ENCODE assay signal across 15 cellular contexts in genomic region chr18:57715671-57716070, GRCh38.
"Had no signal": no experiment of that assay in that cellular context is flagged by ENCODE, and none has a peak within 500 bp of the region (broad histone marks: within the 10 kb centered on the region; RNA-seq: fewer than 3 reads in every experiment).

No MANE protein-coding gene starts in this region.

- ATAC-seq: right cardiac atrium; stimulated activated naive CD8-positive, alpha-beta T cell treated with anti-CD3 and anti-CD28 coated beads, Interleukin-15, Interleukin-2, amounts not matched to agents 100 U/mL and 50 U/mL, for 24 hours; T-cell had no signal

- H3K4me3 ChIP-seq: left ventricle myocardium inferior, upper lobe of left lung had no signal

- DNase-seq: activated B cell treated with CpG ODN at 0.5 μM for 24 hours; activated CD4-positive, alpha-beta memory T cell treated with anti-CD3 and anti-CD28 coated beads for 36 hours; activated CD4-positive, alpha-beta T cell treated with anti-CD3 and anti-CD28 coated beads for 4 hours; activated naive CD4-positive, alpha-beta T cell treated with Interleukin-2 at 50 U/mL for 16 hours; anterior cingulate cortex; brain microvascular endothelial cell; effector CD4-positive, alpha-beta T cell; hypothalamus; islet precursor cell; left ventricle myocardium inferior; right cardiac atrium; stimulated activated CD4-positive, alpha-beta T cell treated with anti-CD3 and anti-CD28 coated beads, Interleukin-2, amount 100 ng/mL, for 24 hours; stimulated activated naive CD8-positive, alpha-beta T cell treated with anti-CD3 and anti-CD28 coated beads, Interleukin-15, Interleukin-2, amounts not matched to agents 100 U/mL and 50 U/mL, for 24 hours; T-cell; upper lobe of left lung had no signal

- H3K9me3 ChIP-seq: upper lobe of left lung had no signal

- H3K27me3 ChIP-seq: brain microvascular endothelial cell, upper lobe of left lung had no signal

- H3K36me3 ChIP-seq: brain microvascular endothelial cell, left ventricle myocardium inferior, upper lobe of left lung had no signal
